7 cellular contexts compared by ENCODE assay signal in genomic region chr6:96685702-96686101, GRCh38.
"Had no signal": no experiment of that assay in that cellular context is flagged by ENCODE, and none has a peak within 500 bp of the region (broad histone marks: within the 10 kb centered on the region; RNA-seq: fewer than 3 reads in every experiment).

No MANE protein-coding gene starts in this region.

- H3K9ac ChIP-seq: KMS-11 had no signal

- H3K4me2 ChIP-seq: KMS-11 had no signal

- H3K27ac ChIP-seq: HL-60, KMS-11 had no signal

- ATAC-seq: HepG2, K562 had no signal

- DNase-seq: IMR-90, KBM-7, KG1 had no signal

- H3K4me3 ChIP-seq: K562 had no signal
